In genomic region chr5:170312666-170313065, GRCh38 we compare ENCODE assay signal across 7 cellular contexts. TPM values are rescaled to one million over a fixed set of nuclear protein-coding genes. Genes with fewer than 3 reads are reported as not detected.
DNase-seq lines count a peak whose midpoint lies in the region; ATAC-seq and TF ChIP-seq lines count a peak whose summit lies in the region.

No MANE protein-coding gene starts in this region.

- H3K27ac Mint-ChIP-seq in activated naive CD8-positive, alpha-beta T cell = peak overlapping the region; percentile 97
- peak overlapping the region; percentile 45 for H3K27ac Mint-ChIP-seq in neural crest cell (ENCODE audit: unreplicated experiment)

- no peaks in the 10 kb centered on the region for H3K36me3 Mint-ChIP-seq in activated naive CD8-positive, alpha-beta T cell
- H3K36me3 Mint-ChIP-seq in neural crest cell (ENCODE audit: low read depth) = no peaks in the 10 kb centered on the region

- H2AFZ ChIP-seq in SK-N-SH (ENCODE audit: low read depth) = no peak overlapping the region

- peak overlapping the region; percentile 90 for H3K4me3 Mint-ChIP-seq in activated naive CD8-positive, alpha-beta T cell
- H3K4me3 Mint-ChIP-seq in neural crest cell = no peak overlapping the region

- DNase-seq in OCI-M1 (lab: John Stamatoyannopoulos, UW) = peak; percentile 45
- DNase-seq in neural crest cell (ENCODE audit: low read depth, low spot score) = no peak
- no peak for DNase-seq in HEK293T (ENCODE audit: extremely low spot score)
- no peak for DNase-seq in SK-N-SH
- DNase-seq in NCI-H524 (lab: John Stamatoyannopoulos, UW) = no peak

- no peak for TF ChIP-seq CTCF in neural crest cell (conservative IDR thresholded peaks at IDR 0.05)
- no peak for TF ChIP-seq CTCF in SK-N-SH (IDR thresholded peaks at IDR 0.05)

- POLR2A ChIA-PET in HEK293T (lab: Yijun Ruan, JAX) = no interaction called here
- POLR2A ChIA-PET in SK-N-SH (lab: Yijun Ruan, JAX) = no interaction called here

- TF ChIP-seq EP300 in SK-N-SH (IDR thresholded peaks at IDR 0.05; ENCODE audit: borderline replicate concordance in 1 of 2, low read depth in 1 of 2, low read length in 1 of 2) = no peak

- H3K4me2 ChIP-seq in SK-N-SH = no peak overlapping the region

- no peaks in the 10 kb centered on the region for H3K9me3 ChIP-seq in SK-N-SH

- H3K9me2 ChIP-seq in SK-N-SH = no peaks in the 10 kb centered on the region

- no peaks in the 10 kb centered on the region for H3K36me3 ChIP-seq in SK-N-SH (replicated peaks in 1 of 2; ENCODE audit: control insufficient read depth in 1 of 2, insufficient read depth in 2 of 2, low read length in 1 of 2)

- H3K27me3 Mint-ChIP-seq in activated naive CD8-positive, alpha-beta T cell = no peaks in the 10 kb centered on the region
- H3K27me3 Mint-ChIP-seq in neural crest cell (ENCODE audit: low read depth) = no peaks in the 10 kb centered on the region

- H3F3A ChIP-seq in SK-N-SH (replicated peaks; ENCODE audit: insufficient read depth) = no peaks in the 10 kb centered on the region

- H3K4me1 Mint-ChIP-seq in activated naive CD8-positive, alpha-beta T cell (ENCODE audit: low read depth) = peaks cover 75% of the 10 kb centered on the region
- H3K4me1 Mint-ChIP-seq in neural crest cell = peaks cover 13% of the 10 kb centered on the region

- H3K4me3 ChIP-seq in SK-N-SH (ENCODE audit: low read depth in 2 of 2, low read length in 1 of 2) = no peak overlapping the region

- CTCF ChIA-PET in HEK293T (lab: Yijun Ruan, JAX) (no interaction called here), SK-N-SH (lab: Yijun Ruan, JAX) (interaction anchor here (0.7 to 1.4 kb wide), 2 partner anchors 31 to 80 kb away, joined by 3 read pairs; partner anchors contain the start of gene C5orf58)

- peak; percentile 70 for ATAC-seq in GM21723 (IDR thresholded peaks at IDR 0.05; ENCODE audit: unreplicated experiment)

- H3K27ac ChIP-seq in SK-N-SH (ENCODE audit: low read depth in 2 of 2, low read length in 1 of 2) = no peak overlapping the region

- H3K9me3 Mint-ChIP-seq in activated naive CD8-positive, alpha-beta T cell (ENCODE audit: low read depth) = no peaks in the 10 kb centered on the region
- no peaks in the 10 kb centered on the region for H3K9me3 Mint-ChIP-seq in neural crest cell

- H3K9ac ChIP-seq in SK-N-SH = no peak overlapping the region

- peaks cover 0 to 21% of the 10 kb centered on the region in 2 experiments; a peak in 1 of 4 replicates for H3K4me1 ChIP-seq in SK-N-SH (ENCODE audit: control insufficient read depth in 1 of 2, insufficient read depth in 2 of 2, low read depth in 1 of 2, low read length in 1 of 2)

- H4K20me1 ChIP-seq in SK-N-SH (ENCODE audit: insufficient read depth) = no peaks in the 10 kb centered on the region

- H3K79me2 ChIP-seq in SK-N-SH (ENCODE audit: insufficient read depth) = no peaks in the 10 kb centered on the region

- WGBS in SK-N-SH (ENCODE audit: low lambda C conversion rate) = 44% methylated on average over 2 of the region's 3 CpGs

- 0 out of 2 replicates have a peak, but pooled peaks cover 4% of the 10 kb centered on the region for H3K27me3 ChIP-seq in SK-N-SH (ENCODE audit: insufficient read depth)

- no peak for TF ChIP-seq RAD21 in SK-N-SH (IDR thresholded peaks at IDR 0.05; ENCODE audit: low read length)

TF ChIP-seq in HEK293T, 16 proteins besides CTCF, POLR2A, EP300 and RAD21:
- TF ChIP-seq ELF4 (IDR thresholded peaks at IDR 0.05) (no peak), SP1 (IDR thresholded peaks at IDR 0.05) (no peak), HDGF (IDR thresholded peaks at IDR 0.05; ENCODE audit: borderline replicate concordance) (no peak), PKNOX1 (IDR thresholded peaks at IDR 0.05) (no peak), BHLHE40 (IDR thresholded peaks at IDR 0.05; ENCODE audit: borderline replicate concordance) (no peak), FOXK2 (IDR thresholded peaks at IDR 0.05) (no peak), SUZ12 (IDR thresholded peaks at IDR 0.05) (no peak), ZNF384 (IDR thresholded peaks at IDR 0.05) (no peak), CTBP1 (IDR thresholded peaks at IDR 0.05; ENCODE audit: borderline replicate concordance) (no peak), LEF1 (IDR thresholded peaks at IDR 0.05; ENCODE audit: borderline replicate concordance) (no peak)

TF ChIP-seq in SK-N-SH, 30 proteins besides CTCF, POLR2A, EP300 and RAD21:
- TF ChIP-seq TEAD4 (IDR thresholded peaks at IDR 0.05; ENCODE audit: borderline replicate concordance, insufficient read depth) (no peak), FOSL2 (IDR thresholded peaks at IDR 0.05; ENCODE audit: borderline replicate concordance, low read depth) (no peak), USF1 (IDR thresholded peaks at IDR 0.05; ENCODE audit: borderline replicate concordance, low read depth) (no peak), FOXJ3 (CRISPR knock-in tag; IDR thresholded peaks at IDR 0.05) (no peak), EZH2phosphoT487 (IDR thresholded peaks at IDR 0.05; ENCODE audit: borderline replicate concordance, low read depth) (no peak), FOXM1 (IDR thresholded peaks at IDR 0.05; ENCODE audit: low read depth) (no peak), RCOR1 (IDR thresholded peaks at IDR 0.05; ENCODE audit: low read length) (no peak), SIN3A (IDR thresholded peaks at IDR 0.05; ENCODE audit: borderline replicate concordance, low read depth, low read length) (no peak), SMC3 (IDR thresholded peaks at IDR 0.05; ENCODE audit: low read depth, low read length) (no peak)

RNA-seq across cellular contexts. Expression of gene LCP2, which starts 15.1 kb away (rescaled TPM):
- not detected in 2 replicates for total RNA-seq in neural crest cell
- not detected in 2 replicates for polyA plus RNA-seq in SK-N-SH (2012; rRNA removed)
- polyA plus RNA-seq in SK-N-SH (2012; cell fraction: cytosol; rRNA removed) = not detected in 2 replicates
- not detected in 2 replicates for polyA plus RNA-seq in SK-N-SH (2012; cell fraction: nucleus; rRNA removed)
